9 cellular contexts compared by ENCODE assay signal in genomic region chr3:16802382-16802781, GRCh38.
A peak's percentile ranks its signal among the peaks of the same experiment; 100 is the strongest.
DNase-seq lines count a peak whose midpoint lies in the region; ATAC-seq and TF ChIP-seq lines count a peak whose summit lies in the region.
"Had no signal": no experiment of that assay in that cellular context is flagged by ENCODE, and none has a peak within 500 bp of the region (broad histone marks: within the 10 kb centered on the region; RNA-seq: fewer than 3 reads in every experiment).

No MANE protein-coding gene starts in this region.

- no peak overlapping the region for H2AFZ ChIP-seq in OCI-LY3 (ENCODE audit: low read depth, low read length)

- H3K9me3 ChIP-seq in left ventricle myocardium inferior (replicated peaks) (no peaks in the 10 kb centered on the region), OCI-LY3 (ENCODE audit: insufficient read depth, low read length) (no peaks in the 10 kb centered on the region)

- no peak for TF ChIP-seq CTCF in left ventricle myocardium inferior (IDR thresholded peaks at IDR 0.05; ENCODE audit: borderline replicate concordance)
- TF ChIP-seq CTCF in OCI-LY3 (IDR thresholded peaks at IDR 0.05; ENCODE audit: low read depth, low read length) = no peak

- H3K79me2 ChIP-seq in OCI-LY3 (ENCODE audit: low read length) = no peaks in the 10 kb centered on the region

- H4K20me1 ChIP-seq in OCI-LY3 (ENCODE audit: insufficient read depth, low read length) = no peaks in the 10 kb centered on the region

- no peaks in the 10 kb centered on the region for H3K27me3 ChIP-seq in left ventricle myocardium inferior (ENCODE audit: low read depth)
- peaks cover 16% of the 10 kb centered on the region for H3K27me3 ChIP-seq in OCI-LY3 (ENCODE audit: low read depth, low read length)

- intact Hi-C loops in left ventricle myocardium inferior (cut with micrococcal nuclease) (no loop called here), Right ventricle myocardium inferior (cut with DNase I) (no loop called here), Right ventricle myocardium superior (cut with DNase I) (no loop called here)

- peak overlapping the region; percentile 48 for H3K27ac ChIP-seq in left ventricle myocardium inferior (replicated peaks)
- 0 out of 2 replicates have a peak overlapping the region, but pooled peaks have one; percentile 2 for H3K27ac ChIP-seq in OCI-LY3 (ENCODE audit: low read length)

- no peak for DNase-seq in left ventricle myocardium inferior
- no peak for DNase-seq in Right ventricle myocardium inferior (ENCODE audit: missing footprints)
- no peak for DNase-seq in DMS153 (lab: John Stamatoyannopoulos, UW)
- DNase-seq in activated effector memory CD4-positive, alpha-beta T cell treated with Interleukin-2 at 50 U/mL for 16 hours = no peak
- DNase-seq in Right ventricle myocardium superior = no peak
- DNase-seq: PC-3 had no signal

- H3K4me3 ChIP-seq in left ventricle myocardium inferior (no peak overlapping the region), OCI-LY3 (ENCODE audit: low read length) (no peak overlapping the region)

- no peak overlapping the region for H3K9ac ChIP-seq in OCI-LY3 (ENCODE audit: low read length)

- H3K4me2 ChIP-seq in OCI-LY3 (ENCODE audit: low read length) = peak overlapping the region; percentile 39

- H3K4me1 ChIP-seq in left ventricle myocardium inferior (peaks cover 24% of the 10 kb centered on the region), OCI-LY3 (ENCODE audit: low read length) (peaks cover 28% of the 10 kb centered on the region)

- ATAC-seq in Right ventricle myocardium inferior (no peak), HG02678 (IDR thresholded peaks at IDR 0.05; ENCODE audit: unreplicated experiment) (peak; percentile 47), GM21737 (IDR thresholded peaks at IDR 0.05; ENCODE audit: unreplicated experiment) (no peak), Right ventricle myocardium superior (ENCODE audit: poor library complexity) (no peak)
- ATAC-seq: PC-3 had no signal

- H3K36me3 ChIP-seq in left ventricle myocardium inferior (no peaks in the 10 kb centered on the region), OCI-LY3 (replicated peaks; ENCODE audit: low read depth, low read length) (no peaks in the 10 kb centered on the region)
